Comparison of ENCODE assay signal across 12 cellular contexts in the genomic region with DNA sequence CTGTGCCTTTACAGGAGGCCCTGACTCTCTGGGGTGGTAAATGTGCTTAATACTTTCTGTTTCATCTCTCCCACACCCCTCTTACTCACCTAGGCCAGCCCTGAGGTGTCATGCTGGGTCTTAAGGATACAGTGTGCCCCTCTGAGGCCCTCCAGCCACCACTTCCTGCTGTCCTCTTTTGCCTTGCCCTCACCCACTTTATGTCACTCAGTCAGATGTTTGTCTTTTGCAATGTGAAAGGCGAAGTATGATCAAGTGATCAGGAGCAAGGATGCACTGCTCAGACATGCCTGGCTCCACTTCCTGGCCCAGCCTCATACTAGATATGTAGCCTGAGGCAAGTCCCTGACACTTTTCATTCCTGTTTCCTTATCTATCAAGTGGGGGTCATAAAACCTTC.
DNase-seq lines count a peak whose midpoint lies in the region; TF ChIP-seq lines count a peak whose summit lies in the region.
"Had no signal": no experiment of that assay in that cellular context is flagged by ENCODE, and none has a peak within 500 bp of the region (broad histone marks: within the 10 kb centered on the region; RNA-seq: fewer than 3 reads in every experiment).

No MANE protein-coding gene starts in this region.

- peak overlapping the region; percentile 87 for H3K27ac ChIP-seq in caudate nucleus (ENCODE audit: low read depth, low read length)
- H3K27ac ChIP-seq: adrenal gland, coronary artery, thoracic aorta had no signal

- no peaks in the 10 kb centered on the region for H3K27me3 Mint-ChIP-seq in type B pancreatic cell

- TF ChIP-seq CTCF in type B pancreatic cell (conservative IDR thresholded peaks at IDR 0.05) = no peak

- H3K27ac Mint-ChIP-seq in type B pancreatic cell = peak overlapping the region; percentile 59

- peaks cover 10% of the 10 kb centered on the region for H3K36me3 Mint-ChIP-seq in type B pancreatic cell

- H3K4me3 Mint-ChIP-seq in type B pancreatic cell = no peak overlapping the region

- H3K9me3 Mint-ChIP-seq in type B pancreatic cell = no peaks in the 10 kb centered on the region

- peak; percentile 13 for DNase-seq in activated CD4-positive, alpha-beta T cell treated with anti-CD3 and anti-CD28 coated beads for 48 hours
- no peak for DNase-seq in activated CD4-positive, alpha-beta T cell treated with anti-CD3 and anti-CD28 coated beads for 1 hour
- DNase-seq in HPDE6-E6E7 (ENCODE audit: extremely low spot score) = peak; percentile 88
- no peak for DNase-seq in caudate nucleus (lab: John Stamatoyannopoulos, UW)
- DNase-seq in type B pancreatic cell (ENCODE audit: extremely low spot score, unreplicated experiment) = no peak
- DNase-seq in hepatic stellate cell (ENCODE audit: low spot score) = no peak
- no peak for DNase-seq in globus pallidus (ENCODE audit: low spot score)
- no peak for DNase-seq in SIG-M5 (lab: John Stamatoyannopoulos, UW)
- DNase-seq: NCI-H510A had no signal

- H3K4me1 Mint-ChIP-seq in type B pancreatic cell (ENCODE audit: unreplicated experiment) = peaks cover 14% of the 10 kb centered on the region

Comparison
In these comparisons a context has a peak if more than half of its experiments do, and no peak if none do; other contexts are left out.
1. DNase-seq: peak in activated CD4-positive, alpha-beta T cell treated with anti-CD3 and anti-CD28 coated beads for 48 hours (single experiment) and HPDE6-E6E7 (single experiment); none in activated CD4-positive, alpha-beta T cell treated with anti-CD3 and anti-CD28 coated beads for 1 hour (single experiment), caudate nucleus (0 of 61), type B pancreatic cell (single experiment), hepatic stellate cell (single experiment), globus pallidus (single experiment) and SIG-M5 (single experiment).